In genomic region chr12:75699728-75700496, GRCh38 we compare ENCODE assay signal across 15 cellular contexts.
DNase-seq lines count a peak whose midpoint lies in the region; FAIRE-seq and TF ChIP-seq lines count a peak whose summit lies in the region.
"Had no signal": no experiment of that assay in that cellular context is flagged by ENCODE, and none has a peak within 500 bp of the region (broad histone marks: within the 10 kb centered on the region; RNA-seq: fewer than 3 reads in every experiment).

No MANE protein-coding gene starts in this region.

- no peak for TF ChIP-seq CTCF in endodermal cell (conservative IDR thresholded peaks at IDR 0.05)

- DNase-seq in ELR (ENCODE audit: low read depth): peak; percentile 40
- peak; percentile 64 for DNase-seq in NCI-H2029 treated with DMSO at 0.1 percent for 48 hours (lab: John Stamatoyannopoulos, UW)
- DNase-seq in endodermal cell: no peak
- DNase-seq in myocyte (ENCODE audit: low read depth): peak; percentile 91
- DNase-seq in cerebellar nuclear complex (lab: John Stamatoyannopoulos, UW): no peak
- no peak for DNase-seq in NCI-H2227 treated with DMSO at 0.1 percent for 48 hours (lab: John Stamatoyannopoulos, UW)
- DNase-seq in GF-D8 (lab: John Stamatoyannopoulos, UW): no peak
- DNase-seq in frontal cortex (ENCODE audit: low spot score in 2 of 2): no peak
- DNase-seq: activated gamma-delta T cell, EL, erythroblast, HCEC 1CT, NCI-H774 had no signal

- H3K9me3 Mint-ChIP-seq in endodermal cell: no peaks in the 10 kb centered on the region
- H3K9me3 Mint-ChIP-seq: central memory CD8-positive, alpha-beta T cell had no signal

- H3K27ac Mint-ChIP-seq in endodermal cell: peak overlapping the region; percentile 74

- no peaks in the 10 kb centered on the region for H3K4me1 ChIP-seq in endodermal cell (ENCODE audit: control insufficient read depth, insufficient read depth, low read length)

- H3K9me3 ChIP-seq in endodermal cell (ENCODE audit: control insufficient read depth, low read length): no peaks in the 10 kb centered on the region
- H3K9me3 ChIP-seq: BLaER1 had no signal

- no peaks in the 10 kb centered on the region for H3K36me3 Mint-ChIP-seq in endodermal cell (ENCODE audit: low read depth)

- WGBS in endodermal cell (ENCODE audit: insufficient coverage in 1 of 2, insufficient read length in 1 of 2), 2 experiments: 68 to 80% methylated on average over 6 to 7 of the region's 7 CpGs

- no peaks in the 10 kb centered on the region for H3K36me3 ChIP-seq in endodermal cell (ENCODE audit: control insufficient read depth, insufficient read depth, low read length)
- H3K36me3 ChIP-seq: BLaER1 had no signal

- H3K27me3 ChIP-seq in endodermal cell (ENCODE audit: control insufficient read depth, insufficient read depth, low read length, poor library complexity, severe bottlenecking): no peaks in the 10 kb centered on the region
- H3K27me3 ChIP-seq: BLaER1 had no signal

- peaks cover 6% of the 10 kb centered on the region for H3K4me1 Mint-ChIP-seq in endodermal cell

- H3K27me3 Mint-ChIP-seq in endodermal cell (ENCODE audit: insufficient read depth): no peaks in the 10 kb centered on the region
- H3K27me3 Mint-ChIP-seq: central memory CD8-positive, alpha-beta T cell had no signal

- no peak overlapping the region for H3K4me3 ChIP-seq in endodermal cell (ENCODE audit: low read length)
- H3K4me3 ChIP-seq: BLaER1 had no signal

- no peak overlapping the region for H3K27ac ChIP-seq in endodermal cell (ENCODE audit: low read depth, low read length)
- H3K27ac ChIP-seq: BLaER1 had no signal

- FAIRE-seq in frontal cortex (lab: Jason Lieb, UNC): no peak

- no peak overlapping the region for H3K9ac ChIP-seq in endodermal cell (ENCODE audit: extremely low read depth, low read length, poor library complexity, severe bottlenecking)
- H3K9ac ChIP-seq: BLaER1 had no signal

- H3K4me3 Mint-ChIP-seq in endodermal cell: no peak overlapping the region
- H3K4me3 Mint-ChIP-seq: central memory CD8-positive, alpha-beta T cell had no signal

Comparison
In these comparisons a context has a peak if more than half of its experiments do, and no peak if none do; other contexts are left out.
1. DNase-seq: peak in ELR (single experiment), NCI-H2029 treated with DMSO at 0.1 percent for 48 hours (single experiment) and myocyte (single experiment); none in endodermal cell (single experiment), cerebellar nuclear complex (0 of 2), NCI-H2227 treated with DMSO at 0.1 percent for 48 hours (single experiment), GF-D8 (single experiment) and frontal cortex (0 of 2).